Comparison of ENCODE assay signal across 8 cellular contexts in the genomic region with DNA sequence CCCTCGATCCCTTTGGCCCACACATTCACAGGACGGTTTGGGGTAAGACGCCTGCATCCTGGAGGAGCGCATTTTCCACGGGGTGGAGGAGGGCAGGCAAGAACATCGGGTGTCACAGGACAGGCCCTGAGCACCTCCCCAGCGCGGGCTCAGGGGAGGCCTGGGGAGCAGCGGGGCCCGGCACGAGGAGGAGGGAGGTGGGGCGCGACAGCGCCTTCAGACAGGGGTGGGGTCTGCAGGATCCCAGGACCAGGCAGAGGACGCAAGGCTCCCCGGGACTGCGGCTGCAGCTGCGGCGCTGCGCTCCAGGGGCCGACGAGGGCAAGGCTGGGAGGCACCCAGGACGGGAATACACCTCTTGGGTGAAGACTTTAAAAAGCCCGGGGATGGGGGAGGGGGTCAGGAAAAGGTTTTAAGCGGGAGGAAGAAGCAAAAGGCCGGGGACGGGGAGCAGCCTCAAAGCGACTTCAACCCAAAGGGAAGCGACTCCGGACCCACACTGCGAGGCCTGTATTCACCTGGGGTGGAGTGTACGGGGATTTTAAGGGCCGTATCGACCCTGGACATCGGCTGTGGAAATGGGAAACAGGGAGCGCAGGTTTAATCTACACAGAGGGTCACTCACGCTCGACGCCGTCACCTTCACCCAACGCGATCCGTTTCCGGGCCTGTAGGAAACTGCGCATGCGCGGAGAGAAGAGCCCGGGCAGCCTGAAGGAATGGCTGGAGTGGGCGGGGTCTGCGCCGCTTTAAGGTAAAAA. TPM values are rescaled to one million over a fixed set of nuclear protein-coding genes. Genes with fewer than 3 reads are reported as not detected.
A peak's percentile ranks its signal among the peaks of the same experiment; 100 is the strongest.
DNase-seq lines count a peak whose midpoint lies in the region; ATAC-seq and TF ChIP-seq lines count a peak whose summit lies in the region.

A gene (minus strand): TSS at position 680 of the 761 bp plus-strand sequence. CDS start 10,234 bp downstream, outside the sequence.

- peaks cover 21% of the 10 kb centered on the region for H3K4me1 Mint-ChIP-seq in osteocyte (ENCODE audit: unreplicated experiment)

- intact Hi-C loops in Panc1 (cut with micrococcal nuclease; ENCODE audit: unreplicated experiment) (no loop called here), left ventricle myocardium superior (cut with micrococcal nuclease) (loop anchor here (10.0 kb wide), 1 partner anchor 58 kb away; no protein-coding TSS in a partner anchor), tibial artery (cut with DNase I; ENCODE audit: low total_unique reads) (no loop called here)

- H3K9me3 Mint-ChIP-seq in osteocyte (ENCODE audit: unreplicated experiment), result peaks cover 9% of the 10 kb centered on the region

- ATAC-seq in Panc1 (peak; percentile 33; the same call in 1 of the 2 replicates), left ventricle myocardium superior (peak; percentile 97), GM21526 (IDR thresholded peaks at IDR 0.05; ENCODE audit: low FRiP score, unreplicated experiment) (no peak)

- H3K27ac Mint-ChIP-seq in osteocyte (ENCODE audit: unreplicated experiment), result peak within 1 kb of the TSS; percentile 77

- no peaks in the 10 kb centered on the region for H3K36me3 ChIP-seq in Panc1 (ENCODE audit: control insufficient read depth, insufficient read depth, low read length)
- H3K36me3 ChIP-seq in tibial artery, result no peaks in the 10 kb centered on the region

- H3K27me3 ChIP-seq in Panc1 (ENCODE audit: control insufficient read depth, insufficient read depth, low read length), result no peaks in the 10 kb centered on the region
- H3K27me3 ChIP-seq in tibial artery, result no peaks in the 10 kb centered on the region

- CTCF ChIA-PET in GM10248 (lab: Yijun Ruan, JAX) (no interaction called here), Panc1 (lab: Charles Lee) (no interaction called here)

- H3K36me3 Mint-ChIP-seq in osteocyte (ENCODE audit: unreplicated experiment), result peaks cover 15% of the 10 kb centered on the region

- H3K4me3 Mint-ChIP-seq in osteocyte (ENCODE audit: unreplicated experiment), result peak within 1 kb of the TSS; percentile 83

- no TSS peak for BruUV-seq in Panc1 (replicated peaks; lab: Mats Ljungman, UMichigan)

- H3K27me3 Mint-ChIP-seq in osteocyte (ENCODE audit: unreplicated experiment), result no peaks in the 10 kb centered on the region

- no peak within 1 kb of the TSS for H3K27ac ChIP-seq in Panc1 (ENCODE audit: low read length)
- H3K27ac ChIP-seq in tibial artery, result peak within 1 kb of the TSS; percentile 58 to 76

- H3K4me3 ChIP-seq in Panc1 (ENCODE audit: low read depth in 2 of 2, low read length in 2 of 2), result peak within 1 kb of the TSS in 1 of 2 experiments; percentile 4; a peak in 1 of 4 replicates
- H3K4me3 ChIP-seq in tibial artery, result peak within 1 kb of the TSS; percentile 61 to 66

- POLR2A ChIA-PET in GM10248 (lab: Yijun Ruan, JAX) (interaction anchor here (0.7 kb wide), 1 partner anchor 120 kb away, joined by 3 read pairs; no protein-coding TSS in a partner anchor), Panc1 (lab: Charles Lee) (no interaction called here)

- peak; percentile 69 for DNase-seq in GM10248 (ENCODE audit: extremely low spot score)
- DNase-seq in Panc1 (ENCODE audit: low read depth, low spot score), result no peak
- peak; percentile 15 to 88 (median 70) for DNase-seq in anterior cingulate cortex (lab: John Stamatoyannopoulos, UW)
- peak; percentile 88 for DNase-seq in left ventricle myocardium superior
- peak; percentile 94 for DNase-seq in osteocyte (ENCODE audit: extremely low spot score, unreplicated experiment)
- peak; percentile 66 to 89 for DNase-seq in tibial artery
- DNase-seq in amniotic stem cell (lab: John Stamatoyannopoulos, UW), result no peak

- in situ Hi-C loops in Panc1 (cut with HindIII; ENCODE audit: low pct_unique_long_range_greater_than_20kb, low sequenced_read_pairs), result no loop called here

- H3K9me3 ChIP-seq in Panc1 (ENCODE audit: control insufficient read depth, insufficient read depth, low read depth, low read length) (peaks cover 6% of the 10 kb centered on the region; the same call in 1 of the 2 replicates), tibial artery (peaks cover 0 to 15% (median 6%) of the 10 kb centered on the region in 3 donors)

- TF ChIP-seq CTCF in GM10248 (IDR thresholded peaks at IDR 0.05; ENCODE audit: control extremely low read depth, extremely low read depth, low read depth, missing control alignments) (no peak), Panc1 (IDR thresholded peaks at IDR 0.05) (no peak), osteocyte (IDR thresholded peaks at IDR 0.05) (no peak), tibial artery (IDR thresholded peaks at IDR 0.05) (no peak)

- H3K4me1 ChIP-seq in Panc1 (ENCODE audit: control insufficient read depth, insufficient read depth, low read length) (no peaks in the 10 kb centered on the region), tibial artery (peaks cover 0 to 14% (median 12%) of the 10 kb centered on the region in 4 donors)

RNA-seq across cellular contexts. Expression of the gene that starts here (rescaled TPM):
- total RNA-seq in Panc1 (2021; ENCODE audit: unreplicated experiment) (not detected), left ventricle myocardium superior (23.9 TPM), osteocyte (7.2 and 10.6 TPM in 2 replicates)
- not detected for polyA plus RNA-seq in Panc1 (2012; ENCODE audit: insufficient read length)

Comparison
In these comparisons a context has a peak if more than half of its experiments do, and no peak if none do; other contexts are left out.
1. Peak in ATAC-seq in Panc1; RNA of the gene not detected or under 1 TPM.
2. DNase-seq: peak in GM10248 (single experiment), anterior cingulate cortex (58 of 58), left ventricle myocardium superior (single experiment), osteocyte (single experiment) and tibial artery (2 of 2); none in Panc1 (single experiment) and amniotic stem cell (single experiment).